8 cellular contexts compared by ENCODE assay signal in genomic region chr19:14517840-14518505, GRCh38. TPM values are rescaled to one million over a fixed set of nuclear protein-coding genes. Genes with fewer than 3 reads are reported as not detected.
DNase-seq lines count a peak whose midpoint lies in the region; ATAC-seq and TF ChIP-seq lines count a peak whose summit lies in the region.

DNAJB1 (minus strand) TSS chr19:14518397; CDS start chr19:14518349, 48 bp downstream.

- H3K4me3 ChIP-seq in Panc1 (ENCODE audit: low read depth in 2 of 2, low read length in 2 of 2), result peak within 1 kb of the TSS; percentile 86 to 97
- H3K4me3 ChIP-seq in neutrophil (ENCODE audit: low read depth in 1 of 2, low read length in 1 of 2), result peak within 1 kb of the TSS; percentile 89 to 96
- H3K4me3 ChIP-seq in upper lobe of left lung, result peak within 1 kb of the TSS; percentile 74 to 97 (median 88)

- no peaks in the 10 kb centered on the region for H3K27me3 Mint-ChIP-seq in activated naive CD4-positive, alpha-beta T cell treated with anti-CD3 and anti-CD28 coated beads, Interleukin-2, amount 10 ng/mL, durations not matched to agents 7 days and 5 days

- ATAC-seq in HG03378 (IDR thresholded peaks at IDR 0.05; ENCODE audit: unreplicated experiment) (peak; percentile 41), Panc1 (peak; percentile 84), upper lobe of left lung (ENCODE audit: low FRiP score in 2 of 2) (peak; percentile 87 to 91)

- H3K4me1 ChIP-seq in Panc1 (ENCODE audit: control insufficient read depth, insufficient read depth, low read length) (peaks cover 46% of the 10 kb centered on the region), neutrophil (ENCODE audit: control insufficient read depth in 1 of 2, insufficient read depth in 1 of 2, low read depth in 1 of 2, low read length in 1 of 2) (peaks cover 40 to 41% of the 10 kb centered on the region in 2 experiments), upper lobe of left lung (peaks cover 38 to 52% (median 47%) of the 10 kb centered on the region in 4 donors)

- H3K36me3 ChIP-seq in Panc1 (ENCODE audit: control insufficient read depth, insufficient read depth, low read length) (peaks cover 10% of the 10 kb centered on the region), neutrophil (peaks cover 30% of the 10 kb centered on the region), upper lobe of left lung (peaks cover 15 to 35% (median 26%) of the 10 kb centered on the region in 4 donors)

- DNase-seq in COLO668 (lab: John Stamatoyannopoulos, UW; ENCODE audit: unreplicated experiment) (peak; percentile 79), GM19240 (ENCODE audit: insufficient read length, low spot score) (peak; percentile 80), Panc1 (ENCODE audit: low read depth, low spot score) (no peak), globus pallidus (ENCODE audit: low spot score) (peak; percentile 85), upper lobe of left lung (peak; percentile 92 to 96)
- DNase-seq in activated naive CD4-positive, alpha-beta T cell treated with anti-CD3 and anti-CD28 coated beads, Interleukin-2, amount 10 ng/mL, durations not matched to agents 7 days and 5 days, result peak; percentile 75

- TF ChIP-seq EP300 in upper lobe of left lung (IDR thresholded peaks at IDR 0.05), result peak in 1 of 4 donors; percentile 60

- TF ChIP-seq POLR2A in upper lobe of left lung (IDR thresholded peaks at IDR 0.05), result peak; percentile 98 to 100 (median 99)

- CTCF ChIA-PET in Panc1 (lab: Charles Lee), result interaction anchor here (0.6 to 1.2 kb wide), 3 partner anchors 13 to 1369 kb away, joined by 3 to 8 read pairs (median 4); no protein-coding TSS in a partner anchor
- CTCF ChIA-PET in activated naive CD4-positive, alpha-beta T cell treated with anti-CD3 and anti-CD28 coated beads, Interleukin-2, amount 10 ng/mL, durations not matched to agents 7 days and 5 days (lab: Charles Lee), result interaction anchor here (0.9 to 5.6 kb wide), 3 partner anchors 13 to 37 kb away, joined by 3 to 39 read pairs (median 4); no protein-coding TSS in a partner anchor

- peaks cover 69% of the 10 kb centered on the region for H3K4me1 Mint-ChIP-seq in activated naive CD4-positive, alpha-beta T cell treated with anti-CD3 and anti-CD28 coated beads, Interleukin-2, amount 10 ng/mL, durations not matched to agents 7 days and 5 days

- in situ Hi-C loops in Panc1 (cut with HindIII; ENCODE audit: low pct_unique_long_range_greater_than_20kb, low sequenced_read_pairs), result no loop called here

- peak within 1 kb of the TSS; percentile 93 for H3K4me3 Mint-ChIP-seq in activated naive CD4-positive, alpha-beta T cell treated with anti-CD3 and anti-CD28 coated beads, Interleukin-2, amount 10 ng/mL, durations not matched to agents 7 days and 5 days

- intact Hi-C loops in Panc1 (cut with micrococcal nuclease; ENCODE audit: unreplicated experiment), result no loop called here

- H3K27ac ChIP-seq in Panc1 (ENCODE audit: low read length) (peak within 1 kb of the TSS; percentile 93), neutrophil (peak within 1 kb of the TSS; percentile 99), upper lobe of left lung (peak within 1 kb of the TSS; percentile 100)

- no TSS peak for BruUV-seq in Panc1 (replicated peaks; lab: Mats Ljungman, UMichigan)

- H3K36me3 Mint-ChIP-seq in activated naive CD4-positive, alpha-beta T cell treated with anti-CD3 and anti-CD28 coated beads, Interleukin-2, amount 10 ng/mL, durations not matched to agents 7 days and 5 days, result peaks cover 42% of the 10 kb centered on the region

- TF ChIP-seq CTCF in Panc1 (IDR thresholded peaks at IDR 0.05) (no peak), neutrophil (IDR thresholded peaks at IDR 0.05) (peak; percentile 42), upper lobe of left lung (IDR thresholded peaks at IDR 0.05) (peak in 3 of 6 experiments; percentile 22 to 37 (median 25))

- H3K9me3 ChIP-seq in Panc1 (ENCODE audit: control insufficient read depth, insufficient read depth, low read depth, low read length) (no peaks in the 10 kb centered on the region), neutrophil (no peaks in the 10 kb centered on the region), upper lobe of left lung (no peaks in the 10 kb centered on the region)

- peak within 1 kb of the TSS; percentile 97 for H3K27ac Mint-ChIP-seq in activated naive CD4-positive, alpha-beta T cell treated with anti-CD3 and anti-CD28 coated beads, Interleukin-2, amount 10 ng/mL, durations not matched to agents 7 days and 5 days

- H3K27me3 ChIP-seq in Panc1 (ENCODE audit: control insufficient read depth, insufficient read depth, low read length) (no peaks in the 10 kb centered on the region), neutrophil (no peaks in the 10 kb centered on the region), upper lobe of left lung (no peaks in the 10 kb centered on the region)

- POLR2A ChIA-PET in Panc1 (lab: Charles Lee), result interaction anchor here (0.5 to 0.9 kb wide), 3 partner anchors 9 to 466 kb away, joined by 3 to 7 read pairs (median 3); no protein-coding TSS in a partner anchor

- no peaks in the 10 kb centered on the region for H3K9me3 Mint-ChIP-seq in activated naive CD4-positive, alpha-beta T cell treated with anti-CD3 and anti-CD28 coated beads, Interleukin-2, amount 10 ng/mL, durations not matched to agents 7 days and 5 days

- WGBS in upper lobe of left lung, 2 donors, result 0% methylated on average over 1 to 22 of the region's 82 CpGs

RNA-seq across cellular contexts. Expression of gene DNAJB1, which starts in this region (rescaled TPM):
- total RNA-seq in Panc1 (2021; ENCODE audit: unreplicated experiment) (149 TPM), upper lobe of left lung (100 to 1,000 TPM in 3 of 6 donors, 10 to 100 TPM in 3; 33.5 to 137 (median 101) TPM)
- polyA plus RNA-seq in Panc1 (2012; ENCODE audit: insufficient read length), result 101 TPM
